In the genomic region with DNA sequence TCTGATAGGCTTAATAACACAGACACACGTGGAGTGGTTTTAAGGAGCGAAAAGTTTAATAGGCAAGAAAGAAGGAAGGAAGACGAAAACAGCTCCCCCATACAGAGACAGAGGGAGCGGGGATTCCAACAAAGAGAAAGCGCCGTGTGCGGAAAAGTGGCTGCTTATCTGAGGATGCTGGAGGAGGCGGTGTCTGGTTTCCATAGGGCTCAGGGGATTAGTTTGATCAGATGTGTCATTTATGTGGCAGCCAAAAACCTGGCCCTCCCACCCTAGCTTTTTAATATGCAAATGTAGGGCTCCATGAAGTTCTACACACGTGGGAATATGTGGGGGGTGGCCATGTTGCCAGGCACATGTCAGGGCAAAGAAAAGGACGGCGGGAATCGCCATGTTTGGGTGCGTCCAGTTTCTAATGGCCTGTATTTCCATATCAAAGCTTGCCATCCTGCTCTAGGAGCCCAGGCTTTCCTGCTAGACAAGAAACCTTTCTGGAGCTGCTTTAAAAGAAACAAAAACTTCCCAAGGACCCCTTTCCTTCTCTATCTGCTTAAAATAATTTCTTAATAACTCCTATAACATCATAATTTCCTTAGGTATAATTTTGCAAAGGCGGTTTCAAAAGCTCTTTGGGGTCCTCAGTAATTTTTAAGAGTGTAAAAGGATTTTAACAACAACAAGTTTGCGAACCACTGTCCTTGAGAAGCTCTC, we compare ENCODE assay signal across 9 cellular contexts. TPM values are rescaled to one million over a fixed set of nuclear protein-coding genes. Genes with fewer than 3 reads are reported as not detected.
DNase-seq lines count a peak whose midpoint lies in the region; ATAC-seq lines count a peak whose summit lies in the region.
"Had no signal": no experiment of that assay in that cellular context is flagged by ENCODE, and none has a peak within 500 bp of the region (broad histone marks: within the 10 kb centered on the region; RNA-seq: fewer than 3 reads in every experiment).

No MANE protein-coding gene starts in this region.

- no peak overlapping the region for H3K9ac ChIP-seq in SK-N-MC (ENCODE audit: insufficient read length)

- H3K36me3 ChIP-seq in SK-N-MC (ENCODE audit: insufficient read depth, low read length): no peaks in the 10 kb centered on the region

- H3K4me3 ChIP-seq in SK-N-MC: peak overlapping the region; percentile 79
- H3K4me3 ChIP-seq in right cardiac atrium (ENCODE audit: low read length): peak overlapping the region; percentile 56

- peak in 1 of 2 donors; percentile 43 for ATAC-seq in right cardiac atrium
- no peak for ATAC-seq in stimulated activated effector memory CD8-positive, alpha-beta T cell treated with anti-CD3 and anti-CD28 coated beads, Interleukin-12 subunit alpha, Interleukin-12 subunit beta, amount 100 ng/mL, for 72 hours
- no peak for ATAC-seq in GM18873 (IDR thresholded peaks at IDR 0.05; ENCODE audit: low FRiP score, unreplicated experiment)

- no peaks in the 10 kb centered on the region for H3K27me3 ChIP-seq in right cardiac atrium (ENCODE audit: control insufficient read depth, insufficient read depth)

- WGBS in right cardiac atrium: 67% methylated on average over 15 of the region's 15 CpGs

- H3K9me3 ChIP-seq in SK-N-MC (ENCODE audit: low read depth, low read length) (no peaks in the 10 kb centered on the region), right cardiac atrium (ENCODE audit: control insufficient read depth, low read length) (no peaks in the 10 kb centered on the region)

- intact Hi-C loops in right cardiac atrium (cut with DNase I): no loop called here

- H3K36me3 Mint-ChIP-seq in stimulated activated effector memory CD8-positive, alpha-beta T cell treated with anti-CD3 and anti-CD28 coated beads, Interleukin-12 subunit alpha, Interleukin-12 subunit beta, amount 100 ng/mL, for 72 hours: peaks cover 10% of the 10 kb centered on the region

- peak overlapping the region; percentile 81 for H3K4me3 Mint-ChIP-seq in stimulated activated effector memory CD8-positive, alpha-beta T cell treated with anti-CD3 and anti-CD28 coated beads, Interleukin-12 subunit alpha, Interleukin-12 subunit beta, amount 100 ng/mL, for 72 hours

- H3K27ac ChIP-seq in SK-N-MC (0 out of 2 replicates have a peak overlapping the region, but pooled peaks have one; percentile 2), right cardiac atrium (ENCODE audit: low read length) (peak overlapping the region; percentile 89)

- peaks cover 5% of the 10 kb centered on the region for H3K4me1 ChIP-seq in right cardiac atrium (ENCODE audit: control insufficient read depth, insufficient read depth, low read length)

- peaks cover 13% of the 10 kb centered on the region for H3K4me1 Mint-ChIP-seq in stimulated activated effector memory CD8-positive, alpha-beta T cell treated with anti-CD3 and anti-CD28 coated beads, Interleukin-12 subunit alpha, Interleukin-12 subunit beta, amount 100 ng/mL, for 72 hours

- H3K27ac Mint-ChIP-seq in stimulated activated effector memory CD8-positive, alpha-beta T cell treated with anti-CD3 and anti-CD28 coated beads, Interleukin-12 subunit alpha, Interleukin-12 subunit beta, amount 100 ng/mL, for 72 hours: peak overlapping the region; percentile 86

- DNase-seq in NCI-H146 (lab: John Stamatoyannopoulos, UW): peak; percentile 6
- no peak for DNase-seq in NCI-H146 treated with DMSO at 0.1 percent for 48 hours (lab: John Stamatoyannopoulos, UW; ENCODE audit: unreplicated experiment)
- no peak for DNase-seq in SK-N-MC (ENCODE audit: low read depth, low spot score)
- peak in 1 of 3 donors; percentile 61 for DNase-seq in right cardiac atrium
- DNase-seq in stimulated activated effector memory CD8-positive, alpha-beta T cell treated with anti-CD3 and anti-CD28 coated beads, Interleukin-12 subunit alpha, Interleukin-12 subunit beta, amount 100 ng/mL, for 72 hours (ENCODE audit: low spot score in 2 of 2): no peak
- DNase-seq in NK-92 (lab: John Stamatoyannopoulos, UW; ENCODE audit: unreplicated experiment): no peak
- no peak for DNase-seq in amygdala (lab: John Stamatoyannopoulos, UW)

- H3K9me3 Mint-ChIP-seq in stimulated activated effector memory CD8-positive, alpha-beta T cell treated with anti-CD3 and anti-CD28 coated beads, Interleukin-12 subunit alpha, Interleukin-12 subunit beta, amount 100 ng/mL, for 72 hours: no peaks in the 10 kb centered on the region

RNA-seq across cellular contexts. Expression of a gene that starts 0.7 kb away (rescaled TPM):
- 10 to 100 TPM; 11.4 to 18.5 (median 15.0) TPM for total RNA-seq in right cardiac atrium
- polyA plus RNA-seq in right cardiac atrium: 5.6 TPM

RNA-seq across cellular contexts. Expression of a gene that starts 16.9 kb away (rescaled TPM):
- 1 to 10 TPM in 1 of 4 donors, under 1 TPM in 3; 0.50 to 2.1 (median 0.73) TPM for total RNA-seq in right cardiac atrium
- polyA plus RNA-seq in right cardiac atrium: 1.8 TPM
- total RNA-seq: activated CD8-positive, alpha-beta memory T cell treated with anti-CD3 and anti-CD28 coated beads for 36 hours had no signal

RNA-seq across cellular contexts. Expression of a gene that starts 51.9 kb away (rescaled TPM):
- total RNA-seq in right cardiac atrium: 1 to 10 TPM in 1 of 4 donors, under 1 TPM in 3; 0.71 to 1.0 (median 0.87) TPM
- polyA plus RNA-seq in right cardiac atrium: 0.86 TPM
